ENCODE assay signal across 31 cellular contexts in the genomic region with DNA sequence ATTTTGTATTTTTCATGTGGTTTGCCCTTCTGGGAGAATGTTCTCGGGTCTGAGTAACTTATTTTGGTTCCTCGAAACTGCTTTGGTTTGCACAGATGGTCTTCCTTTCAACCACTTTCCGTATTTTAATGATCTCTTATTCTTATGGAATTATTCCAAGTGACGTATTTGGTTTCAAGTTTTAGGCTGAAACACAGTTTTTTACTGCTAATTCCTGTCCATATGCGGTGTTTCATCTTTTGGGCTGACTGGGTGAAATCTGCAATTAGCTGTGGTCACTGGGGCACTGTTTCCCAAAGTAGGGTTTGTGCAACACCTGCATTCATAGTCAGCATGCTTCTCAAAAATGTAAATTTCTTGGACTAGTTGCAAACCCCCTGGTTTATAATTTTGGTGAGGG.
"Had no signal": no experiment of that assay in that cellular context is flagged by ENCODE, and none has a peak within 500 bp of the region (broad histone marks: within the 10 kb centered on the region; RNA-seq: fewer than 3 reads in every experiment).

No MANE protein-coding gene starts in this region.

- H3K9me3 Mint-ChIP-seq: activated T-helper 1 cell treated with anti-CD3 and anti-CD28 coated beads, Interleukin-12 subunit alpha, Interleukin-12 subunit beta, Interleukin-2, Interleukin-4 antibody, amounts not matched to agents 30 ng/mL and 10 ng/mL and 1 ng/mL, durations not matched to agents 14 hours and 24 hours and 36 hours; central memory CD8-positive, alpha-beta T cell; immature natural killer cell; mesothelial cell of epicardium; naive thymus-derived CD8-positive, alpha-beta T cell; stimulated activated naive CD8-positive, alpha-beta T cell treated with anti-CD3 and anti-CD28 coated beads, Interleukin-15, Interleukin-2, amounts not matched to agents 100 ng/mL and 50 ng/mL, for 24 hours; T-helper 1 cell treated with Interleukin-12 subunit alpha and Interleukin-12 subunit beta and Interleukin-4 antibody, amounts not matched to agents 30 μg/mL and 1 μg/mL, for 36 hours had no signal

- H3K36me3 ChIP-seq: colonic mucosa, ovary, right lobe of liver, thyroid gland, upper lobe of left lung had no signal

- DNase-seq: activated CD4-positive, alpha-beta T cell treated with anti-CD3 and anti-CD28 coated beads for 4 hours; activated CD4-positive, alpha-beta T cell treated with anti-CD3 and anti-CD28 coated beads, Interleukin-2, amount 50 U/mL, for 4 hours; activated CD8-positive, alpha-beta memory T cell treated with anti-CD3 and anti-CD28 coated beads, Interleukin-2, amount 50 U/mL, for 4 hours; activated effector memory CD4-positive, alpha-beta T cell treated with anti-CD3 and anti-CD28 coated beads, Interleukin-2, amount 50 U/mL, for 16 hours; activated naive CD4-positive, alpha-beta T cell treated with anti-CD3 and anti-CD28 coated beads, Interleukin-2, amount 50 U/mL, for 16 hours; activated T-cell treated with anti-CD3 and anti-CD28 coated beads, Interleukin-2, amount 50 U/mL, for 1 hour; amniotic stem cell; colonic mucosa; effector CD8-positive, alpha-beta T cell; hippocampal formation; immature natural killer cell; kidney; left colon; naive thymus-derived CD8-positive, alpha-beta T cell; ovary; stimulated activated CD4-positive, alpha-beta T cell treated with anti-CD3 and anti-CD28 coated beads, Interleukin-12 subunit alpha, Interleukin-12 subunit beta, amount 100 ng/mL, for 4 hours; stimulated activated CD4-positive, alpha-beta T cell treated with anti-CD3 and anti-CD28 coated beads, Interleukin-4, amount 100 ng/mL, for 1 hour; SW 1271; T-helper 9 cell; thyroid gland; upper lobe of left lung had no signal

- H3K4me3 ChIP-seq: colonic mucosa, ovary, right lobe of liver, skin epidermis, thyroid gland, upper lobe of left lung had no signal

- H3K27me3 Mint-ChIP-seq: central memory CD8-positive, alpha-beta T cell; stimulated activated naive CD8-positive, alpha-beta T cell treated with anti-CD3 and anti-CD28 coated beads, Interleukin-15, Interleukin-2, amounts not matched to agents 100 ng/mL and 50 ng/mL, for 24 hours had no signal

- H3K27ac Mint-ChIP-seq: activated T-helper 1 cell treated with anti-CD3 and anti-CD28 coated beads, Interleukin-12 subunit alpha, Interleukin-12 subunit beta, Interleukin-2, Interleukin-4 antibody, amounts not matched to agents 30 ng/mL and 10 ng/mL and 1 ng/mL, durations not matched to agents 14 hours and 24 hours and 36 hours; immature natural killer cell; mesothelial cell of epicardium; naive thymus-derived CD8-positive, alpha-beta T cell; progenitor cell of endocrine pancreas; stimulated activated naive CD8-positive, alpha-beta T cell treated with anti-CD3 and anti-CD28 coated beads, Interleukin-15, Interleukin-2, amounts not matched to agents 100 ng/mL and 50 ng/mL, for 24 hours; T-helper 1 cell treated with Interleukin-12 subunit alpha and Interleukin-12 subunit beta and Interleukin-4 antibody, amounts not matched to agents 30 μg/mL and 1 μg/mL, for 36 hours had no signal

- H3K4me1 Mint-ChIP-seq: central memory CD8-positive, alpha-beta T cell; immature natural killer cell had no signal

- H3K4me3 Mint-ChIP-seq: activated T-helper 1 cell treated with anti-CD3 and anti-CD28 coated beads, Interleukin-12 subunit alpha, Interleukin-12 subunit beta, Interleukin-2, Interleukin-4 antibody, amounts not matched to agents 30 ng/mL and 10 ng/mL and 1 ng/mL, durations not matched to agents 14 hours and 24 hours and 36 hours; central memory CD8-positive, alpha-beta T cell; immature natural killer cell; mesothelial cell of epicardium; naive thymus-derived CD8-positive, alpha-beta T cell; stimulated activated naive CD8-positive, alpha-beta T cell treated with anti-CD3 and anti-CD28 coated beads, Interleukin-15, Interleukin-2, amounts not matched to agents 100 ng/mL and 50 ng/mL, for 24 hours; T-helper 1 cell treated with Interleukin-12 subunit alpha and Interleukin-12 subunit beta and Interleukin-4 antibody, amounts not matched to agents 30 μg/mL and 1 μg/mL, for 36 hours had no signal

- H3K9me3 ChIP-seq: colonic mucosa, ovary, right lobe of liver, thyroid gland, upper lobe of left lung had no signal

- H3K4me1 ChIP-seq: colonic mucosa, right lobe of liver had no signal

- H3K36me3 Mint-ChIP-seq: immature natural killer cell; mesothelial cell of epicardium; naive thymus-derived CD8-positive, alpha-beta T cell had no signal

- H3K27ac ChIP-seq: colonic mucosa, epithelial cell of prostate, ovary, right lobe of liver, skin epidermis, upper lobe of left lung, VCaP had no signal

- ATAC-seq: left colon; naive thymus-derived CD8-positive, alpha-beta T cell; right lobe of liver had no signal

- H3K27me3 ChIP-seq: colonic mucosa, ovary, right lobe of liver, thyroid gland, upper lobe of left lung had no signal
